Comparison of ENCODE assay signal across 9 cellular contexts in genomic region chrX:46757593-46757992, GRCh38. TPM values are rescaled to one million over a fixed set of nuclear protein-coding genes. Genes with fewer than 3 reads are reported as not detected.
DNase-seq lines count a peak whose midpoint lies in the region; ATAC-seq and TF ChIP-seq lines count a peak whose summit lies in the region.
"Had no signal": no experiment of that assay in that cellular context is flagged by ENCODE, and none has a peak within 500 bp of the region (broad histone marks: within the 10 kb centered on the region; RNA-seq: fewer than 3 reads in every experiment).

No MANE protein-coding gene starts in this region.

- peak overlapping the region; percentile 88 for H3K4me3 Mint-ChIP-seq in activated naive CD8-positive, alpha-beta T cell treated with anti-CD3 and anti-CD28 coated beads, Interleukin-2, amount 10 ng/mL, durations not matched to agents 7 days and 5 days

- TF ChIP-seq CTCF in AG04449 (IDR thresholded peaks at IDR 0.05; ENCODE audit: insufficient read depth, low read length, missing control alignments): no peak
- no peak for TF ChIP-seq CTCF in lower lobe of right lung (IDR thresholded peaks at IDR 0.05)
- TF ChIP-seq CTCF in omental fat pad (IDR thresholded peaks at IDR 0.05): no peak

- intact Hi-C loops in lower lobe of right lung (cut with DNase I): no loop called here

- H3K36me3 Mint-ChIP-seq in activated naive CD8-positive, alpha-beta T cell treated with anti-CD3 and anti-CD28 coated beads, Interleukin-2, amount 10 ng/mL, durations not matched to agents 7 days and 5 days: no peaks in the 10 kb centered on the region

- H3K4me1 ChIP-seq in HAP-1 (peaks cover 14% of the 10 kb centered on the region), lower lobe of right lung (no peaks in the 10 kb centered on the region)

- no peak for ATAC-seq in activated naive CD8-positive, alpha-beta T cell treated with anti-CD3 and anti-CD28 coated beads, Interleukin-2, amount 10 ng/mL, durations not matched to agents 7 days and 5 days (ENCODE audit: low read depth)
- ATAC-seq in lower lobe of right lung (no peak), HG03342 (IDR thresholded peaks at IDR 0.05; ENCODE audit: unreplicated experiment) (no peak), omental fat pad (ENCODE audit: low FRiP score) (no peak)

- in situ Hi-C loops in HAP-1 (cut with MboI; ENCODE audit: low sequenced_read_pairs): no loop called here

- peaks cover 17% of the 10 kb centered on the region for H3K4me1 Mint-ChIP-seq in activated naive CD8-positive, alpha-beta T cell treated with anti-CD3 and anti-CD28 coated beads, Interleukin-2, amount 10 ng/mL, durations not matched to agents 7 days and 5 days

- CTCF ChIA-PET in AG04449 (lab: Yijun Ruan, JAX): interaction anchor here (0.7 to 6.1 kb wide), 6 partner anchors 8 to 336 kb away, joined by 3 to 70 read pairs (median 8); partner anchors contain the start of gene RP2

- DNase-seq in AG04449 (ENCODE audit: low read depth, low spot score) (no peak), HAP-1 (ENCODE audit: low spot score in 2 of 2) (no peak), lower lobe of right lung (no peak), ureter (ENCODE audit: low spot score) (no peak), iPS-NIHi11 (ENCODE audit: low spot score) (no peak), omental fat pad (ENCODE audit: low spot score) (no peak)
- DNase-seq in activated naive CD8-positive, alpha-beta T cell treated with anti-CD3 and anti-CD28 coated beads, Interleukin-2, amount 10 ng/mL, durations not matched to agents 7 days and 5 days: no peak
- DNase-seq: hippocampal formation had no signal

- POLR2A ChIA-PET in AG04449 (lab: Yijun Ruan, JAX): no interaction called here
- POLR2A ChIA-PET in activated naive CD8-positive, alpha-beta T cell treated with anti-CD3 and anti-CD28 coated beads, Interleukin-2, amount 10 ng/mL, durations not matched to agents 7 days and 5 days (lab: Charles Lee): no interaction called here

- H3K36me3 ChIP-seq in HAP-1 (replicated peaks) (no peaks in the 10 kb centered on the region), lower lobe of right lung (no peaks in the 10 kb centered on the region)

- no peaks in the 10 kb centered on the region for H3K27me3 ChIP-seq in HAP-1 (ENCODE audit: low read depth)
- H3K27me3 ChIP-seq in lower lobe of right lung (ENCODE audit: low read depth): no peaks in the 10 kb centered on the region

- no peaks in the 10 kb centered on the region for H3K9me3 Mint-ChIP-seq in activated naive CD8-positive, alpha-beta T cell treated with anti-CD3 and anti-CD28 coated beads, Interleukin-2, amount 10 ng/mL, durations not matched to agents 7 days and 5 days

- peaks cover 5% of the 10 kb centered on the region for H3K27me3 Mint-ChIP-seq in activated naive CD8-positive, alpha-beta T cell treated with anti-CD3 and anti-CD28 coated beads, Interleukin-2, amount 10 ng/mL, durations not matched to agents 7 days and 5 days

- no peak overlapping the region for H3K27ac Mint-ChIP-seq in activated naive CD8-positive, alpha-beta T cell treated with anti-CD3 and anti-CD28 coated beads, Interleukin-2, amount 10 ng/mL, durations not matched to agents 7 days and 5 days

- H3K9me3 ChIP-seq in HAP-1 (no peaks in the 10 kb centered on the region), lower lobe of right lung (no peaks in the 10 kb centered on the region)

- H3K4me3 ChIP-seq in AG04449 (ENCODE audit: low read depth, low read length): peak overlapping the region; percentile 71
- H3K4me3 ChIP-seq in HAP-1: peak overlapping the region; percentile 64
- peak overlapping the region; percentile 53 for H3K4me3 ChIP-seq in lower lobe of right lung

- H3K27ac ChIP-seq in lower lobe of right lung: no peak overlapping the region

RNA-seq across cellular contexts. Expression of gene SLC9A7, which starts 1.3 kb away (rescaled TPM):
- total RNA-seq in activated naive CD8-positive, alpha-beta T cell treated with anti-CD3 and anti-CD28 coated beads, Interleukin-2, amount 10 ng/mL, durations not matched to agents 7 days and 5 days: 1 to 10 TPM; 2.9 to 3.9 TPM
- total RNA-seq in lower lobe of right lung: 7.9 TPM
- 8.9 TPM for total RNA-seq in ureter
- total RNA-seq in omental fat pad: 1 to 10 TPM in 3 of 4 donors, under 1 TPM in 1; 0.63 to 9.0 (median 2.7) TPM
